In genomic region chr16:25038239-25038954, GRCh38 we compare ENCODE assay signal across 1 cellular context.
TF ChIP-seq lines count a peak whose summit lies in the region.

No MANE protein-coding gene starts in this region.

TF ChIP-seq in GM12878, 131 proteins besides CTCF, POLR2A, EP300 and RAD21 (continued from another document):
- TF ChIP-seq CHD2 (IDR thresholded peaks at IDR 0.05; ENCODE audit: borderline replicate concordance, low read depth, low read length) (peak; percentile 49; the same call in 1 of the 2 replicates), ATF7 (IDR thresholded peaks at IDR 0.05; ENCODE audit: low read depth) (peak; percentile 89), BHLHE40 (IDR thresholded peaks at IDR 0.05; ENCODE audit: borderline replicate concordance in 1 of 2, low read depth in 2 of 2, low read length in 1 of 2) (peak; percentile 80 to 84), MTA2 (IDR thresholded peaks at IDR 0.05; ENCODE audit: low read depth) (peak; percentile 91), ZBTB4 (CRISPR knock-in tag; IDR thresholded peaks at IDR 0.05) (no peak), BACH1 (IDR thresholded peaks at IDR 0.05; ENCODE audit: borderline replicate concordance) (peak; percentile 67; the same call in 1 of the 2 replicates), CHD4 (IDR thresholded peaks at IDR 0.05) (no peak)
- TF ChIP-seq, protein P1, sequence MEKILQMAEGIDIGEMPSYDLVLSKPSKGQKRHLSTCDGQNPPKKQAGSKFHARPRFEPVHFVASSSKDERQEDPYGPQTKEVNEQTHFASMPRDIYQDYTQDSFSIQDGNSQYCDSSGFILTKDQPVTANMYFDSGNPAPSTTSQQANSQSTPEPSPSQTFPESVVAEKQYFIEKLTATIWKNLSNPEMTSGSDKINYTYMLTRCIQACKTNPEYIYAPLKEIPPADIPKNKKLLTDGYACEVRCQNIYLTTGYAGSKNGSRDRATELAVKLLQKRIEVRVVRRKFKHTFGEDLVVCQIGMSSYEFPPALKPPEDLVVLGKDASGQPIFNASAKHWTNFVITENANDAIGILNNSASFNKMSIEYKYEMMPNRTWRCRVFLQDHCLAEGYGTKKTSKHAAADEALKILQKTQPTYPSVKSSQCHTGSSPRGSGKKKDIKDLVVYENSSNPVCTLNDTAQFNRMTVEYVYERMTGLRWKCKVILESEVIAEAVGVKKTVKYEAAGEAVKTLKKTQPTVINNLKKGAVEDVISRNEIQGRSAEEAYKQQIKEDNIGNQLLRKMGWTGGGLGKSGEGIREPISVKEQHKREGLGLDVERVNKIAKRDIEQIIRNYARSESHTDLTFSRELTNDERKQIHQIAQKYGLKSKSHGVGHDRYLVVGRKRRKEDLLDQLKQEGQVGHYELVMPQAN (conservative IDR thresholded peaks at IDR 0.05) = no peak
- TF ChIP-seq, protein P2, sequence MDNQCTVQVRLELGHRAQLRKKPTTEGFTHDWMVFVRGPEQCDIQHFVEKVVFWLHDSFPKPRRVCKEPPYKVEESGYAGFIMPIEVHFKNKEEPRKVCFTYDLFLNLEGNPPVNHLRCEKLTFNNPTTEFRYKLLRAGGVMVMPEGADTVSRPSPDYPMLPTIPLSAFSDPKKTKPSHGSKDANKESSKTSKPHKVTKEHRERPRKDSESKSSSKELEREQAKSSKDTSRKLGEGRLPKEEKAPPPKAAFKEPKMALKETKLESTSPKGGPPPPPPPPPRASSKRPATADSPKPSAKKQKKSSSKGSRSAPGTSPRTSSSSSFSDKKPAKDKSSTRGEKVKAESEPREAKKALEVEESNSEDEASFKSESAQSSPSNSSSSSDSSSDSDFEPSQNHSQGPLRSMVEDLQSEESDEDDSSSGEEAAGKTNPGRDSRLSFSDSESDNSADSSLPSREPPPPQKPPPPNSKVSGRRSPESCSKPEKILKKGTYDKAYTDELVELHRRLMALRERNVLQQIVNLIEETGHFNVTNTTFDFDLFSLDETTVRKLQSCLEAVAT (IDR thresholded peaks at IDR 0.05) = no peak; the same call in 1 of the 2 replicates
